ENCODE assay signal across 12 cellular contexts in the genomic region with DNA sequence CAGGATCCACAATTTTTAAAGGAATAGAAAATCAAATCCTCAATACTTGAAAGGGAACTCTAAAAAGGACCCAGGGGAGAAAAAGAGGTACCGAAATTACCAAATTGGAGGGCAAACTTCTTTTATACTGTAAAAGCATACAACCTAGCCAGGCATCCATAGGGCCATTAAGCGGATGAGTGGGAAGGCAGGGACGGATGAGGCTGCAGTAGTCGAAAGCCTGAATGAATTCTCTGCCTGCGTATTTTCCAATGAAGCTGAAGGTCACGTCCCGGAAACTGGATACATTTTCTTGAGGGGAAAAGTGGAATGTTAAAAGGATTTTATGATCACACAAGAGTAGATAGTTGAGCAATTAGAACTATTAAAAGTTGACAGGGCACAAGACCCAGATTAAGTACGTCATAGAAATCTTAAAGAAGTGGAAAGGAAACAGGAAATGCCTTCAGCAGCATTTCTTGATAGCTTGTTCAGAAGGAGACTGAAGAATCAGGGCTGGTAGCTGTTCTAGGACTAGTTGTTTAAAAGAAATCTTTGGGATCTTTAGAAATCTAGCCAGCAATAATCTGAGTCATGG.
A peak's percentile ranks its signal among the peaks of the same experiment; 100 is the strongest.
DNase-seq lines count a peak whose midpoint lies in the region; ATAC-seq and TF ChIP-seq lines count a peak whose summit lies in the region.
"Had no signal": no experiment of that assay in that cellular context is flagged by ENCODE, and none has a peak within 500 bp of the region (broad histone marks: within the 10 kb centered on the region; RNA-seq: fewer than 3 reads in every experiment).

No MANE protein-coding gene starts in this region.

- intact Hi-C loops in CD4-positive, alpha-beta memory T cell (cut with micrococcal nuclease): no loop called here
- intact Hi-C loops in CD4-positive, alpha-beta T cell (cut with DNase I, micrococcal nuclease): no loop called here

- H3K4me3 ChIP-seq in CD4-positive, alpha-beta memory T cell (ENCODE audit: low read length in 2 of 2): no peak overlapping the region
- H3K4me3 ChIP-seq in neuron (ENCODE audit: low read length): no peak overlapping the region
- no peak overlapping the region for H3K4me3 ChIP-seq in WERI-Rb-1 (ENCODE audit: low read depth, low read length)
- no peak overlapping the region for H3K4me3 ChIP-seq in MG63
- H3K4me3 ChIP-seq: gastrocnemius medialis had no signal

- TF ChIP-seq CTCF in WERI-Rb-1 (IDR thresholded peaks at IDR 0.05; ENCODE audit: low read depth, low read length): no peak
- no peak for TF ChIP-seq CTCF in CD4-positive, alpha-beta T cell (IDR thresholded peaks at IDR 0.05)

- H3K27ac Mint-ChIP-seq in CD4-positive, alpha-beta memory T cell: peak overlapping the region in 2 of 7 donors; percentile 6 to 36
- no peak overlapping the region for H3K27ac Mint-ChIP-seq in CD4-positive, alpha-beta T cell
- H3K27ac Mint-ChIP-seq: T-helper 2 cell treated with Interferon-gamma antibody and Interleukin-4, amounts not matched to agents 5 μg/mL and 100 μg/mL, for 36 hours had no signal

- H3K4me1 Mint-ChIP-seq in CD4-positive, alpha-beta memory T cell: peaks cover 0 to 9% (median 1%) of the 10 kb centered on the region in 4 donors
- no peaks in the 10 kb centered on the region for H3K4me1 Mint-ChIP-seq in CD4-positive, alpha-beta T cell (ENCODE audit: low read depth)

- peak overlapping the region; percentile 30 to 72 (median 46) for H3K4me3 Mint-ChIP-seq in CD4-positive, alpha-beta memory T cell
- H3K4me3 Mint-ChIP-seq in CD4-positive, alpha-beta T cell: no peak overlapping the region
- H3K4me3 Mint-ChIP-seq: T-helper 2 cell treated with Interferon-gamma antibody and Interleukin-4, amounts not matched to agents 5 μg/mL and 100 μg/mL, for 36 hours had no signal

- H3K27ac ChIP-seq in CD4-positive, alpha-beta memory T cell (ENCODE audit: low read depth, low read length): no peak overlapping the region
- no peak overlapping the region for H3K27ac ChIP-seq in WERI-Rb-1
- H3K27ac ChIP-seq in CD4-positive, alpha-beta T cell (ENCODE audit: low read depth, low read length): no peak overlapping the region
- H3K27ac ChIP-seq: breast epithelium, gastrocnemius medialis had no signal

- DNase-seq in CD4-positive, alpha-beta memory T cell: no peak
- DNase-seq in NCI-H82 (lab: John Stamatoyannopoulos, UW) (peak; percentile 35), foreskin melanocyte (peak; percentile 66), WERI-Rb-1 (no peak), NCI-H1048 (lab: John Stamatoyannopoulos, UW) (no peak), MG63 (no peak)
- no peak for DNase-seq in CD4-positive, alpha-beta T cell
- DNase-seq: AML-193, gastrocnemius medialis had no signal

- ATAC-seq in CD4-positive, alpha-beta T cell (ENCODE audit: poor library complexity): no peak
- ATAC-seq: gastrocnemius medialis had no signal

- H3K36me3 ChIP-seq in CD4-positive, alpha-beta memory T cell (ENCODE audit: insufficient read depth, low read length): no peaks in the 10 kb centered on the region
- no peaks in the 10 kb centered on the region for H3K36me3 ChIP-seq in neuron (ENCODE audit: insufficient read depth, low read length)
- H3K36me3 ChIP-seq in WERI-Rb-1: no peaks in the 10 kb centered on the region
- no peaks in the 10 kb centered on the region for H3K36me3 ChIP-seq in MG63
- H3K36me3 ChIP-seq: breast epithelium, gastrocnemius medialis had no signal

- H3K36me3 Mint-ChIP-seq in CD4-positive, alpha-beta memory T cell: no peaks in the 10 kb centered on the region
- no peaks in the 10 kb centered on the region for H3K36me3 Mint-ChIP-seq in CD4-positive, alpha-beta T cell (ENCODE audit: low read depth)

- no peaks in the 10 kb centered on the region for H3K9me3 ChIP-seq in CD4-positive, alpha-beta memory T cell (ENCODE audit: control insufficient read depth in 1 of 2, low read length in 2 of 2)
- H3K9me3 ChIP-seq in neuron (ENCODE audit: low read length) (no peaks in the 10 kb centered on the region), WERI-Rb-1 (ENCODE audit: severe bottlenecking) (no peaks in the 10 kb centered on the region), MG63 (no peaks in the 10 kb centered on the region)
- H3K9me3 ChIP-seq in CD4-positive, alpha-beta T cell (ENCODE audit: control insufficient read depth, low read length): no peaks in the 10 kb centered on the region
- H3K9me3 ChIP-seq: breast epithelium, gastrocnemius medialis had no signal

- peak overlapping the region; percentile 57 for H2AFZ ChIP-seq in neuron (ENCODE audit: low read depth, low read length)

- no peaks in the 10 kb centered on the region for H3K27me3 ChIP-seq in CD4-positive, alpha-beta memory T cell (ENCODE audit: insufficient read depth, low read length)
- H3K27me3 ChIP-seq in neuron (ENCODE audit: insufficient read depth, low read length) (no peaks in the 10 kb centered on the region), WERI-Rb-1 (ENCODE audit: insufficient read depth, low read depth, severe bottlenecking) (no peaks in the 10 kb centered on the region), MG63 (no peaks in the 10 kb centered on the region)
- no peaks in the 10 kb centered on the region for H3K27me3 ChIP-seq in CD4-positive, alpha-beta T cell (ENCODE audit: control insufficient read depth, insufficient read depth, low read length)
- H3K27me3 ChIP-seq: breast epithelium, gastrocnemius medialis had no signal

- CTCF ChIA-PET in CD4-positive, alpha-beta memory T cell (lab: Charles Lee; ENCODE audit: partially characterized antibody): interaction anchor here (1.3 kb wide), 1 partner anchor 293 kb away, joined by 3 read pairs; no protein-coding TSS in a partner anchor
- CTCF ChIA-PET in CD4-positive, alpha-beta T cell (lab: Charles Lee): interaction anchor here (1.0 kb wide), 1 partner anchor 13 kb away, joined by 3 read pairs; no protein-coding TSS in a partner anchor

- no peaks in the 10 kb centered on the region for H3K9me3 Mint-ChIP-seq in CD4-positive, alpha-beta memory T cell
- H3K9me3 Mint-ChIP-seq in CD4-positive, alpha-beta T cell: no peaks in the 10 kb centered on the region
- H3K9me3 Mint-ChIP-seq: T-helper 2 cell treated with Interferon-gamma antibody and Interleukin-4, amounts not matched to agents 5 μg/mL and 100 μg/mL, for 36 hours had no signal

- no peaks in the 10 kb centered on the region for H3K27me3 Mint-ChIP-seq in CD4-positive, alpha-beta memory T cell
- H3K27me3 Mint-ChIP-seq in CD4-positive, alpha-beta T cell: no peaks in the 10 kb centered on the region

- H3K4me1 ChIP-seq in CD4-positive, alpha-beta memory T cell (ENCODE audit: insufficient read depth, low read length): no peaks in the 10 kb centered on the region
- H3K4me1 ChIP-seq in neuron (ENCODE audit: insufficient read depth, low read length): peaks cover 23% of the 10 kb centered on the region
- H3K4me1 ChIP-seq: breast epithelium, gastrocnemius medialis had no signal

- POLR2A ChIA-PET in CD4-positive, alpha-beta memory T cell (lab: Charles Lee; ENCODE audit: partially characterized antibody): no interaction called here
- POLR2A ChIA-PET in CD4-positive, alpha-beta T cell (lab: Charles Lee): no interaction called here

Comparison
In these comparisons a context has a peak if more than half of its experiments do, and no peak if none do; other contexts are left out.
1. DNase-seq: peak in NCI-H82 (single experiment) and foreskin melanocyte (single experiment); none in CD4-positive, alpha-beta memory T cell (0 of 5), WERI-Rb-1 (single experiment), NCI-H1048 (single experiment), MG63 (single experiment) and CD4-positive, alpha-beta T cell (0 of 10).